1 cellular context compared by ENCODE assay signal in genomic region chr7:29230871-29231345, GRCh38.
A peak's percentile ranks its signal among the peaks of the same experiment; 100 is the strongest.
TF ChIP-seq lines count a peak whose summit lies in the region.

No MANE protein-coding gene starts in this region.

TF ChIP-seq in HepG2, 621 proteins besides CTCF, POLR2A, EP300 and RAD21 (continued from another document and continues in another):
- no peak for TF ChIP-seq ZBTB40 (IDR thresholded peaks at IDR 0.05)
- TF ChIP-seq ZBTB40 (CRISPR knock-in tag; IDR thresholded peaks at IDR 0.05): peak; percentile 34; the same call in 1 of the 2 replicates
- TF ChIP-seq EHMT2 (IDR thresholded peaks at IDR 0.05; ENCODE audit: borderline replicate concordance, low read depth, low read length): no peak
- TF ChIP-seq ZFP62 (CRISPR knock-in tag; IDR thresholded peaks at IDR 0.05): no peak
- peak; percentile 73 for TF ChIP-seq ARNTL (CRISPR knock-in tag; IDR thresholded peaks at IDR 0.05)
- no peak for TF ChIP-seq ZBTB1 (CRISPR knock-in tag; IDR thresholded peaks at IDR 0.05; ENCODE audit: borderline replicate concordance)
- no peak for TF ChIP-seq HMG20B (CRISPR knock-in tag; conservative IDR thresholded peaks at IDR 0.05)
- no peak for TF ChIP-seq ZNF34 (CRISPR knock-in tag; IDR thresholded peaks at IDR 0.05; ENCODE audit: borderline replicate concordance)
- TF ChIP-seq ZNF83 (CRISPR knock-in tag; IDR thresholded peaks at IDR 0.05; ENCODE audit: borderline replicate concordance): no peak
- no peak for TF ChIP-seq ZFP82 (CRISPR knock-in tag; IDR thresholded peaks at IDR 0.05; ENCODE audit: borderline replicate concordance)
- no peak for TF ChIP-seq NR3C1 (CRISPR knock-in tag; IDR thresholded peaks at IDR 0.05)
- no peak for TF ChIP-seq ARHGAP35 (CRISPR knock-in tag; IDR thresholded peaks at IDR 0.05; ENCODE audit: borderline replicate concordance)
- no peak for TF ChIP-seq ZNF468 (CRISPR knock-in tag; IDR thresholded peaks at IDR 0.05)
- TF ChIP-seq BCL6 (CRISPR knock-in tag; IDR thresholded peaks at IDR 0.05): peak; percentile 89
- TF ChIP-seq ARID2 (CRISPR knock-in tag; IDR thresholded peaks at IDR 0.05; ENCODE audit: borderline replicate concordance): no peak
- TF ChIP-seq TEF (CRISPR knock-in tag; IDR thresholded peaks at IDR 0.05): no peak
- TF ChIP-seq ZBTB2 (CRISPR knock-in tag; IDR thresholded peaks at IDR 0.05; ENCODE audit: low read depth): no peak
- TF ChIP-seq RERE (CRISPR knock-in tag; IDR thresholded peaks at IDR 0.05; ENCODE audit: low read depth): no peak; the same call in 1 of the 2 replicates
- no peak for TF ChIP-seq ZNF549 (CRISPR knock-in tag; IDR thresholded peaks at IDR 0.05)
- TF ChIP-seq ZNF496 (CRISPR knock-in tag; IDR thresholded peaks at IDR 0.05; ENCODE audit: insufficient replicate concordance): no peak
- TF ChIP-seq ATM (IDR thresholded peaks at IDR 0.05; ENCODE audit: borderline replicate concordance): no peak
- TF ChIP-seq ZNF160 (CRISPR knock-in tag; IDR thresholded peaks at IDR 0.05): peak; percentile 38; the same call in 1 of the 2 replicates
- TF ChIP-seq TOE1 (CRISPR knock-in tag; IDR thresholded peaks at IDR 0.05): no peak
- TF ChIP-seq ZNF503 (CRISPR knock-in tag; IDR thresholded peaks at IDR 0.05): peak; percentile 21; the same call in 1 of the 2 replicates
- TF ChIP-seq THYN1 (CRISPR knock-in tag; IDR thresholded peaks at IDR 0.05; ENCODE audit: borderline replicate concordance, low read depth): no peak
- TF ChIP-seq ZNF256 (CRISPR knock-in tag; conservative IDR thresholded peaks at IDR 0.05): no peak
- TF ChIP-seq SNAPC4 (CRISPR knock-in tag; IDR thresholded peaks at IDR 0.05): no peak
- TF ChIP-seq DBP (CRISPR knock-in tag; IDR thresholded peaks at IDR 0.05; ENCODE audit: not compliant biosample characterization): no peak
- no peak for TF ChIP-seq TAF1 (CRISPR knock-in tag; IDR thresholded peaks at IDR 0.05)
- peak; percentile 98 for TF ChIP-seq RCOR2 (CRISPR knock-in tag; IDR thresholded peaks at IDR 0.05)
- TF ChIP-seq ZBTB21 (CRISPR knock-in tag; IDR thresholded peaks at IDR 0.05): 0 out of 2 replicates have a peak, but pooled peaks have one; percentile 11
- no peak for TF ChIP-seq SATB2 (CRISPR knock-in tag; IDR thresholded peaks at IDR 0.05)
- no peak for TF ChIP-seq MZF1 (CRISPR knock-in tag; IDR thresholded peaks at IDR 0.05; ENCODE audit: borderline replicate concordance)
- no peak for TF ChIP-seq ZNF891 (CRISPR knock-in tag; IDR thresholded peaks at IDR 0.05)
- no peak for TF ChIP-seq KLF6 (CRISPR knock-in tag; IDR thresholded peaks at IDR 0.05)
- TF ChIP-seq SIN3B (IDR thresholded peaks at IDR 0.05; ENCODE audit: low read length): no peak
